10 cellular contexts compared by ENCODE assay signal in genomic region chr10:52951819-52952218, GRCh38.
DNase-seq lines count a peak whose midpoint lies in the region; TF ChIP-seq lines count a peak whose summit lies in the region.
"Had no signal": no experiment of that assay in that cellular context is flagged by ENCODE, and none has a peak within 500 bp of the region (broad histone marks: within the 10 kb centered on the region; RNA-seq: fewer than 3 reads in every experiment).

No MANE protein-coding gene starts in this region.

- H3K36me3 ChIP-seq in Loucy (ENCODE audit: insufficient read depth, low read length), result no peaks in the 10 kb centered on the region

- H3K4me1 ChIP-seq in Loucy (ENCODE audit: insufficient read depth, low read length, poor library complexity, severe bottlenecking), result no peaks in the 10 kb centered on the region

- no peak overlapping the region for H2AFZ ChIP-seq in Loucy (ENCODE audit: low read length)

- DNase-seq in activated CD4-positive, alpha-beta T cell treated with anti-CD3 and anti-CD28 coated beads for 48 hours, result peak; percentile 21
- no peak for DNase-seq in activated CD4-positive, alpha-beta T cell treated with anti-CD3 and anti-CD28 coated beads, Interleukin-2, amount 50 U/mL, for 1 hour
- DNase-seq in HFF-Myc (ENCODE audit: extremely low read depth, low read depth), result no peak
- peak; percentile 18 to 65 for DNase-seq in cardiac fibroblast (ENCODE audit: low read depth in 2 of 2)
- peak; percentile 4 for DNase-seq in myocyte (ENCODE audit: low read depth)
- no peak for DNase-seq in cortex of kidney (lab: John Stamatoyannopoulos, UW)
- DNase-seq in NCI-H187 treated with DMSO at 0.1 percent for 48 hours (lab: John Stamatoyannopoulos, UW), result no peak
- DNase-seq: activated naive CD8-positive, alpha-beta T cell treated with anti-CD3 and anti-CD28 coated beads, Interleukin-2, amount 10 ng/mL, durations not matched to agents 7 days and 5 days; CD4-positive, CD25-positive, alpha-beta regulatory T cell had no signal

- H3K4me2 ChIP-seq in Loucy (ENCODE audit: low read depth, low read length, poor library complexity, severe bottlenecking), result no peak overlapping the region

- H3K9ac ChIP-seq in Loucy (ENCODE audit: low read depth, low read length, poor library complexity, severe bottlenecking), result no peak overlapping the region

- H4K20me1 ChIP-seq in Loucy (ENCODE audit: insufficient read depth, low read length, poor library complexity, severe bottlenecking), result no peaks in the 10 kb centered on the region

- no peaks in the 10 kb centered on the region; the same call in 1 of the 2 replicates for H3K9me3 ChIP-seq in Loucy (ENCODE audit: insufficient read depth, low read depth, low read length)

- no peaks in the 10 kb centered on the region for H3K27me3 ChIP-seq in Loucy (ENCODE audit: insufficient read depth, low read length, poor library complexity, severe bottlenecking)

- no peaks in the 10 kb centered on the region for H3K79me2 ChIP-seq in Loucy (ENCODE audit: insufficient read depth, low read length)

- TF ChIP-seq CTCF in HFF-Myc (IDR thresholded peaks at IDR 0.05; ENCODE audit: low read depth, low read length, missing control alignments) (peak; percentile 17), Loucy (conservative IDR thresholded peaks at IDR 0.05; ENCODE audit: low read length) (peak; percentile 33), cardiac fibroblast (IDR thresholded peaks at IDR 0.05; ENCODE audit: low read depth, low read length) (peak; percentile 16)

- H3K4me3 ChIP-seq in HFF-Myc (replicated peaks; ENCODE audit: low read depth, low read length), result no peak overlapping the region
- H3K4me3 ChIP-seq in Loucy (ENCODE audit: low read length, poor library complexity, severe bottlenecking), result no peak overlapping the region
- no peak overlapping the region for H3K4me3 ChIP-seq in cardiac fibroblast (replicated peaks in 1 of 2; ENCODE audit: low read depth in 2 of 2, low read length in 2 of 2)

- H3F3A ChIP-seq in Loucy (ENCODE audit: low read depth), result no peaks in the 10 kb centered on the region

- no peaks in the 10 kb centered on the region for H3K9me2 ChIP-seq in Loucy (replicated peaks; ENCODE audit: low read depth, low read length)

Comparison
In these comparisons a context has a peak if more than half of its experiments do, and no peak if none do; other contexts are left out.
1. DNase-seq: peak in activated CD4-positive, alpha-beta T cell treated with anti-CD3 and anti-CD28 coated beads for 48 hours (single experiment), cardiac fibroblast (2 of 2) and myocyte (single experiment); none in activated CD4-positive, alpha-beta T cell treated with anti-CD3 and anti-CD28 coated beads, Interleukin-2, amount 50 U/mL, for 1 hour (single experiment), HFF-Myc (single experiment), cortex of kidney (single experiment) and NCI-H187 treated with DMSO at 0.1 percent for 48 hours (single experiment).
2. Peak in every context shown above with its lines, with median percentiles within 50 percentile points of each other: CTCF ChIP-seq.